ENCODE assay signal across 8 cellular contexts in genomic region chr19:21396893-21397572, GRCh38. TPM values are rescaled to one million over a fixed set of nuclear protein-coding genes. Genes with fewer than 3 reads are reported as not detected.
DNase-seq lines count a peak whose midpoint lies in the region; ATAC-seq, FAIRE-seq and TF ChIP-seq lines count a peak whose summit lies in the region.

Gene ZNF493, plus strand, starts transcription at chr19:21397133. Its CDS starts 105 bp downstream, at chr19:21397238.

- H3K27me3 Mint-ChIP-seq in T-helper 17 cell (no peaks in the 10 kb centered on the region), progenitor cell of endocrine pancreas (no peaks in the 10 kb centered on the region)

- H3K36me3 Mint-ChIP-seq in T-helper 17 cell (ENCODE audit: low read depth) (peaks cover 3% of the 10 kb centered on the region), progenitor cell of endocrine pancreas (ENCODE audit: insufficient read depth) (peaks cover 20% of the 10 kb centered on the region)

- peak; percentile 96 for FAIRE-seq in GM12891 (lab: Jason Lieb, UNC)

- H3K4me1 ChIP-seq in upper lobe of right lung = no peaks in the 10 kb centered on the region

- intact Hi-C loops in left ventricle myocardium superior (cut with micrococcal nuclease) (no loop called here), upper lobe of right lung (cut with DNase I) (no loop called here)

- H3K4me3 Mint-ChIP-seq in T-helper 17 cell = peak within 1 kb of the TSS; percentile 92
- peak within 1 kb of the TSS; percentile 100 for H3K4me3 Mint-ChIP-seq in progenitor cell of endocrine pancreas (ENCODE audit: low read depth)

- peaks cover 6% of the 10 kb centered on the region for H3K9me3 Mint-ChIP-seq in progenitor cell of endocrine pancreas (ENCODE audit: low read depth)

- ATAC-seq in HG02759 (IDR thresholded peaks at IDR 0.05; ENCODE audit: unreplicated experiment) = peak; percentile 100
- peak; percentile 100 for ATAC-seq in T-helper 17 cell
- peak; percentile 100 for ATAC-seq in left ventricle myocardium superior
- peak; percentile 100 for ATAC-seq in upper lobe of right lung

- H3K27ac ChIP-seq in angular gyrus (ENCODE audit: low read depth, low read length) (peak within 1 kb of the TSS; percentile 86), upper lobe of right lung (peak within 1 kb of the TSS; percentile 87)

- peak; percentile 48 for DNase-seq in GM12891 (ENCODE audit: insufficient read length, low spot score)
- peak; percentile 97 for DNase-seq in NCI-H1417 treated with DMSO at 0.1 percent for 48 hours (lab: John Stamatoyannopoulos, UW)
- peak; percentile 64 to 85 (median 76) for DNase-seq in T-helper 17 cell
- peak; percentile 94 for DNase-seq in left ventricle myocardium superior
- peak; percentile 82 for DNase-seq in progenitor cell of endocrine pancreas (ENCODE audit: low spot score, unreplicated experiment)
- peak; percentile 94 for DNase-seq in upper lobe of right lung

- peak within 1 kb of the TSS; percentile 88 for H3K4me3 ChIP-seq in upper lobe of right lung

- peaks cover 15% of the 10 kb centered on the region for H3K4me1 Mint-ChIP-seq in T-helper 17 cell
- peaks cover 15% of the 10 kb centered on the region for H3K4me1 Mint-ChIP-seq in progenitor cell of endocrine pancreas (ENCODE audit: low read depth)

- no peaks in the 10 kb centered on the region for H3K27me3 ChIP-seq in upper lobe of right lung

- H3K36me3 ChIP-seq in upper lobe of right lung = no peaks in the 10 kb centered on the region

- peak within 1 kb of the TSS; percentile 95 for H3K27ac Mint-ChIP-seq in T-helper 17 cell
- H3K27ac Mint-ChIP-seq in progenitor cell of endocrine pancreas = peak within 1 kb of the TSS; percentile 99

- TF ChIP-seq POLR2A in GM12891 (IDR thresholded peaks at IDR 0.05; ENCODE audit: low read depth, low read length) = peak; percentile 84

- TF ChIP-seq CTCF in progenitor cell of endocrine pancreas (IDR thresholded peaks at IDR 0.05; ENCODE audit: unreplicated experiment) = no peak
- no peak for TF ChIP-seq CTCF in upper lobe of right lung (IDR thresholded peaks at IDR 0.05)

- H3K9me3 ChIP-seq in T-helper 17 cell (ENCODE audit: control insufficient read depth, low read length, poor library complexity, severe bottlenecking) (no peaks in the 10 kb centered on the region), upper lobe of right lung (no peaks in the 10 kb centered on the region)

TF ChIP-seq in GM12891, 5 proteins besides CTCF, POLR2A, EP300 and RAD21:
- peak; percentile 64 for TF ChIP-seq TAF1 (IDR thresholded peaks at IDR 0.05; ENCODE audit: low read depth, low read length)
- no peak for TF ChIP-seq PAX5 (IDR thresholded peaks at IDR 0.05; ENCODE audit: insufficient read depth, low read length, severe bottlenecking)
- TF ChIP-seq POLR2AphosphoS5 (IDR thresholded peaks at IDR 0.05; ENCODE audit: low read depth, low read length) = peak; percentile 84
- TF ChIP-seq POU2F2 (IDR thresholded peaks at IDR 0.05; ENCODE audit: low read depth, low read length) = no peak
- TF ChIP-seq SPI1 (IDR thresholded peaks at IDR 0.05; ENCODE audit: low read depth, low read length) = peak; percentile 47; the same call in 1 of the 2 replicates

RNA-seq across cellular contexts. Expression of gene ZNF493, which starts in this region (rescaled TPM):
- 4.3 TPM for polyA plus RNA-seq in GM12891 (2012; ENCODE audit: low read depth, missing spikeins)
- total RNA-seq in T-helper 17 cell (10 to 100 TPM; 25.6 to 33.9 TPM), left ventricle myocardium superior (11.2 TPM), progenitor cell of endocrine pancreas (46.6 and 50.8 TPM in 2 replicates), upper lobe of right lung (29.4 TPM)

Comparison
In these comparisons a context has a peak if more than half of its experiments do, and no peak if none do; other contexts are left out.
1. Peak in every context shown above with its lines: DNase-seq, ATAC-seq, H3K4me3 ChIP-seq and H3K27ac ChIP-seq.